ENCODE assay signal across 10 cellular contexts in genomic region chr11:118689503-118689851, GRCh38. TPM values are rescaled to one million over a fixed set of nuclear protein-coding genes. Genes with fewer than 3 reads are reported as not detected.
A peak's percentile ranks its signal among the peaks of the same experiment; 100 is the strongest.
DNase-seq lines count a peak whose midpoint lies in the region; ATAC-seq, FAIRE-seq and TF ChIP-seq lines count a peak whose summit lies in the region.
"Had no signal": no experiment of that assay in that cellular context is flagged by ENCODE, and none has a peak within 500 bp of the region (broad histone marks: within the 10 kb centered on the region; RNA-seq: fewer than 3 reads in every experiment).

No MANE protein-coding gene starts in this region.

- H3K36me3 Mint-ChIP-seq in H9 (ENCODE audit: insufficient read depth in 1 of 3, low read depth in 3 of 3), result peaks cover 0 to 4% (median 0%) of the 10 kb centered on the region in 3 experiments; a peak in 2 of 7 replicates

- peaks cover 36 to 38% of the 10 kb centered on the region in 2 experiments for H3K4me1 Mint-ChIP-seq in H9

- no peak overlapping the region for H3T11ph ChIP-seq in H9 (ENCODE audit: low read length)

- RAD21 ChIA-PET in GM12878 (lab: Charles Lee; ENCODE audit: unreplicated experiment), result interaction anchor here (0.7 to 2.5 kb wide), 15 partner anchors 22 to 649 kb away, joined by 3 to 20 read pairs (median 3); partner anchors contain the start of genes CXCR5, DDX6 and UPK2

- no peak overlapping the region for H2BK15ac ChIP-seq in H9 (ENCODE audit: low read depth, low read length)

- H3K14ac ChIP-seq in H9 (ENCODE audit: insufficient read depth, low read length), result no peak overlapping the region

- no peaks in the 10 kb centered on the region for H3K79me2 ChIP-seq in H9 (ENCODE audit: insufficient read depth, low read length)
- no peaks in the 10 kb centered on the region for H3K79me2 ChIP-seq in GM12878 (ENCODE audit: control insufficient read depth, insufficient read depth, low read length)

- CTCF ChIA-PET in GM12878 (lab: Yijun Ruan, JAX), result interaction anchor here (0.7 to 5.8 kb wide), 46 partner anchors 8 to 1145 kb away, joined by 3 to 68 read pairs (median 4); partner anchors contain the start of genes BCL9L, CXCR5, DDX6 and UPK2

- TF ChIP-seq POLR2A in GM12878 (IDR thresholded peaks at IDR 0.05; ENCODE audit: low read depth, low read length) (no peak), stomach (IDR thresholded peaks at IDR 0.05) (no peak), erythroblast (IDR thresholded peaks at IDR 0.05; ENCODE audit: low read length) (no peak)

- H3K36me3 ChIP-seq in GM12878 (ENCODE audit: control insufficient read depth in 2 of 2, insufficient read depth in 2 of 2, low read length in 1 of 2) (no peaks in the 10 kb centered on the region), iPS-20b (ENCODE audit: insufficient read depth, low read depth, low read length) (no peaks in the 10 kb centered on the region), stomach (no peaks in the 10 kb centered on the region)

- intact Hi-C loops in GM12878 (cut with micrococcal nuclease; ENCODE audit: unreplicated experiment) (no loop called here), stomach (cut with DNase I; ENCODE audit: low total_unique reads) (no loop called here)

- H3K27me3 ChIP-seq in H9 (ENCODE audit: insufficient read depth, low read length), result no peaks in the 10 kb centered on the region
- H3K27me3 ChIP-seq in GM12878 (replicated peaks in 1 of 2; ENCODE audit: control insufficient read depth in 2 of 2, insufficient read depth in 2 of 2, low read length in 1 of 2), result no peaks in the 10 kb centered on the region; a peak in 1 of 4 replicates
- no peaks in the 10 kb centered on the region for H3K27me3 ChIP-seq in iPS-20b (ENCODE audit: insufficient read depth, low read length)
- no peaks in the 10 kb centered on the region for H3K27me3 ChIP-seq in stomach

- H2BK12ac ChIP-seq in H9 (ENCODE audit: insufficient read length, low read depth, low read length), result no peak overlapping the region

- no peaks in the 10 kb centered on the region for H3K79me1 ChIP-seq in H9 (ENCODE audit: insufficient read depth, low read depth, low read length, poor library complexity, severe bottlenecking)

- H3K4me3 Mint-ChIP-seq in H9, result peak overlapping the region; percentile 34 to 47; a peak in 3 of 5 replicates

- TF ChIP-seq CTCF in H9 (conservative IDR thresholded peaks at IDR 0.05) (no peak), GM12878 (IDR thresholded peaks at IDR 0.05 in 2 of 3, conservative IDR thresholded peaks at IDR 0.05 in 1 of 3; ENCODE audit: control insufficient read depth in 2 of 3, extremely low read depth in 1 of 3, insufficient read depth in 1 of 3, low read depth in 3 of 3, low read length in 3 of 3) (no peak), stomach (IDR thresholded peaks at IDR 0.05) (no peak)

- POLR2A ChIA-PET in GM12878 (lab: Charles Lee), result interaction anchor here (0.6 kb wide), 1 partner anchor 101 kb away, joined by 3 read pairs; the partner anchor contains the start of gene DDX6

- no peak overlapping the region for H2BK5ac ChIP-seq in H9 (ENCODE audit: insufficient read length, low read length)

- peaks cover 0 to 1% of the 10 kb centered on the region in 2 experiments; a peak in 1 of 5 replicates for H3K9me3 Mint-ChIP-seq in H9
- H3K9me3 Mint-ChIP-seq: activated CD4-positive, alpha-beta memory T cell treated with anti-CD3 and anti-CD28 coated beads, Interleukin-2, amount 10 ng/mL, durations not matched to agents 7 days and 5 days; nephron had no signal

- peaks cover 3% of the 10 kb centered on the region; the same call in 1 of the 2 replicates for H3K4me1 ChIP-seq in H9 (ENCODE audit: insufficient read depth, low read length)
- peaks cover 30% of the 10 kb centered on the region for H3K4me1 ChIP-seq in GM12878 (ENCODE audit: control insufficient read depth, insufficient read depth, low read length)
- peaks cover 7% of the 10 kb centered on the region; the same call in 1 of the 2 replicates for H3K4me1 ChIP-seq in iPS-20b (ENCODE audit: insufficient read depth, low read length)
- H3K4me1 ChIP-seq in stomach, result peaks cover 6 to 33% (median 19%) of the 10 kb centered on the region in 4 donors

- no CpG with 5 or more reads among the region's 9 CpGs for WGBS in H9 (ENCODE audit: extremely low coverage, insufficient read length, low lambda C conversion rate)
- 11% methylated on average over 9 of the region's 9 CpGs for WGBS in GM12878 (ENCODE audit: insufficient coverage, insufficient replicate concordance, low lambda C conversion rate, missing lambda C conversion rate)
- 12 to 41% (median 14%) methylated on average over 3 to 9 of the region's 9 CpGs for WGBS in stomach, 5 donors

- ATAC-seq in GM12878, result peak; percentile 10
- no peak for ATAC-seq in activated CD4-positive, CD25-positive, alpha-beta regulatory T cell treated with anti-CD3 and anti-CD28 coated beads, Interleukin-2, amount 50 U/mL, for 24 hours

- H3K4me3 ChIP-seq in GM12878 (no peak overlapping the region), iPS-20b (ENCODE audit: low read length) (peak overlapping the region; percentile 71; the same call in 1 of the 2 replicates), stomach (peak overlapping the region; percentile 37 to 51 (median 44))

- no peak overlapping the region for H3K56ac ChIP-seq in H9 (ENCODE audit: insufficient read length, low read depth, low read length)

- H2AFZ ChIP-seq in H9 (ENCODE audit: low read length), result no peak overlapping the region
- H2AFZ ChIP-seq in GM12878 (ENCODE audit: control insufficient read depth, low read depth, low read length), result no peak overlapping the region

- H2BK120ac ChIP-seq in H9 (ENCODE audit: low read depth, low read length, poor library complexity, severe bottlenecking), result no peak overlapping the region

- H3K9me3 ChIP-seq in H9 (ENCODE audit: control insufficient read depth, low read depth, low read length), result no peaks in the 10 kb centered on the region
- peaks cover 5% of the 10 kb centered on the region; the same call in 2 of the 3 replicates for H3K9me3 ChIP-seq in GM12878 (replicated peaks; ENCODE audit: control insufficient read depth, insufficient read depth, low read length)
- H3K9me3 ChIP-seq in iPS-20b (ENCODE audit: insufficient read depth, low read depth, low read length), result no peaks in the 10 kb centered on the region
- H3K9me3 ChIP-seq in stomach, result no peaks in the 10 kb centered on the region

- H3K27ac Mint-ChIP-seq in H9, result no peak overlapping the region
- H3K27ac Mint-ChIP-seq: activated CD4-positive, alpha-beta memory T cell treated with anti-CD3 and anti-CD28 coated beads, Interleukin-2, amount 10 ng/mL, durations not matched to agents 7 days and 5 days had no signal

- SMC1A ChIA-PET in GM12878 (lab: Charles Lee; ENCODE audit: uncharacterized antibody, unreplicated experiment), result interaction anchor here (0.7 to 2.4 kb wide), 15 partner anchors 10 to 246 kb away, joined by 3 to 16 read pairs (median 4); partner anchors contain the start of genes DDX6 and TREH

- DNase-seq in H9, result no peak
- DNase-seq in GM12878 (ENCODE audit: low read depth, low spot score), result no peak
- DNase-seq in stomach, result no peak
- no peak for DNase-seq in H4 (ENCODE audit: low spot score)
- DNase-seq in erythroblast (lab: John Stamatoyannopoulos, UW), result no peak
- DNase-seq in NCI-H1436 (lab: John Stamatoyannopoulos, UW), result no peak

- in situ Hi-C loops in GM12878 (cut with MboI), result no loop called here

- TF ChIP-seq EP300 in GM12878 (IDR thresholded peaks at IDR 0.05; ENCODE audit: borderline replicate concordance in 1 of 2, control insufficient read depth in 1 of 2, low read depth in 2 of 2, low read length in 2 of 2) (no peak), stomach (IDR thresholded peaks at IDR 0.05) (no peak)

- no peak overlapping the region for H3K4ac ChIP-seq in H9 (ENCODE audit: low read depth, low read length)

- no peak for FAIRE-seq in GM12878 (lab: Jason Lieb, UNC)

- H3K9ac ChIP-seq in H9 (ENCODE audit: extremely low read depth, insufficient read length, low read length) (no peak overlapping the region), GM12878 (ENCODE audit: control insufficient read depth, insufficient read depth, low read length) (no peak overlapping the region; the same call in 1 of the 2 replicates), iPS-20b (ENCODE audit: low read depth, low read length) (no peak overlapping the region)

- no peaks in the 10 kb centered on the region; the same call in 1 of the 2 replicates for H3K27me3 Mint-ChIP-seq in H9 (ENCODE audit: low read depth)

- BruUV-seq in GM12878 (replicated peaks; lab: Mats Ljungman, UMichigan), result no TSS peak

- H2BK20ac ChIP-seq in H9 (ENCODE audit: low read depth, low read length, poor library complexity, severe bottlenecking), result no peak overlapping the region

- H3K4me2 ChIP-seq in H9 (ENCODE audit: insufficient read depth, insufficient read length, low read length), result peak overlapping the region; percentile 50
- peak overlapping the region; percentile 99; the same call in 1 of the 2 replicates for H3K4me2 ChIP-seq in GM12878 (ENCODE audit: control insufficient read depth, insufficient read depth)

- H4K91ac ChIP-seq in H9 (ENCODE audit: insufficient read length, low read depth, low read length), result no peak overlapping the region

- no peak overlapping the region for H4K8ac ChIP-seq in H9 (replicated peaks; ENCODE audit: insufficient read length, low read depth, low read length)

- no peaks in the 10 kb centered on the region for H4K20me1 ChIP-seq in H9 (ENCODE audit: control insufficient read depth, insufficient read depth, insufficient read length)
- H4K20me1 ChIP-seq in GM12878 (ENCODE audit: control insufficient read depth, insufficient read depth), result no peaks in the 10 kb centered on the region

- no peak overlapping the region for H3K18ac ChIP-seq in H9 (ENCODE audit: insufficient read length, low read depth, low read length)

- H3K23me2 ChIP-seq in H9 (ENCODE audit: insufficient read length, low read depth, low read length, poor library complexity, severe bottlenecking), result peaks cover 3% of the 10 kb centered on the region

- H3K27ac ChIP-seq in H9 (ENCODE audit: insufficient read length, low read depth, low read length) (no peak overlapping the region), GM12878 (ENCODE audit: control insufficient read depth, insufficient read depth) (no peak overlapping the region), iPS-20b (ENCODE audit: low read length) (no peak overlapping the region), stomach (peak overlapping the region; percentile 52 to 84 (median 71))

- no peak overlapping the region for H4K5ac ChIP-seq in H9 (ENCODE audit: insufficient read length, low read depth, low read length)

- H2AK5ac ChIP-seq in H9 (ENCODE audit: insufficient read length, low read length), result no peak overlapping the region

- H3K23ac ChIP-seq in H9 (ENCODE audit: insufficient read length, low read depth, low read length), result no peak overlapping the region

- no peak for TF ChIP-seq RAD21 in GM12878 (IDR thresholded peaks at IDR 0.05; ENCODE audit: insufficient read depth, low read depth, low read length)

RNA-seq across cellular contexts. Expression of gene TREH, which starts 10.0 kb away (rescaled TPM):
- total RNA-seq in H9 (2021) (not detected in 2 replicates), GM12878 (2014; rRNA removed) (not detected in 2 replicates), GM12878 (2014; rRNA removed; fragmentation: Illumina TruSeq; extraction: Trizol) (not detected in 2 replicates), GM12878 (2021) (not detected in 2 replicates), stomach (under 1 TPM in 1 of 5 donors, not detected in 4; 0.45 TPM)
- not detected in 2 replicates for total RNA-seq in GM12878 (2013; cell fraction: nucleolus; rRNA removed)
- not detected for polyA plus RNA-seq in GM12878 (2011; ENCODE audit: low read depth)
- polyA plus RNA-seq in GM12878 (2011; rRNA removed) (not detected in 2 replicates), GM12878 (2014; fragmentation: Illumina TruSeq; extraction: Trizol) (not detected in 2 replicates), GM12878 (2014; fragmentation: Nextera tagmentation; extraction: Ambion mirVana) (not detected), GM12878 (2014; rRNA removed) (not detected in 2 replicates), GM12878 (2016; fragmentation: Nextera tagmentation; extraction: Ambion mirVana) (not detected), stomach (1 to 10 TPM in 2 of 3 donors, under 1 TPM in 1; 0.76 to 2.2 (median 1.4) TPM)
- polyA plus RNA-seq in GM12878 (2011; cell fraction: cytosol; rRNA removed), result not detected in 2 replicates
- polyA plus RNA-seq in GM12878 (2011; cell fraction: nucleus; rRNA removed), result not detected in 2 replicates
- polyA plus RNA-seq in GM12878 (2012), result not detected in 2 replicates
- polyA minus RNA-seq in GM12878 (2011; rRNA and poly(A)+ RNA removed), result not detected in 2 replicates
- not detected in 2 replicates for polyA minus RNA-seq in GM12878 (2011; cell fraction: cytosol; rRNA and poly(A)+ RNA removed)
- polyA minus RNA-seq in GM12878 (2011; cell fraction: nucleus; rRNA and poly(A)+ RNA removed), result not detected in 2 replicates
- not detected in 2 replicates for total RNA-seq in H4 (2014; rRNA removed; shearing (Covaris generic))
- total RNA-seq: activated CD4-positive, alpha-beta memory T cell treated with anti-CD3 and anti-CD28 coated beads, Interleukin-2, amount 10 ng/mL, durations not matched to agents 7 days and 5 days had no signal

Comparison
In these comparisons a context has a peak if more than half of its experiments do, and no peak if none do; other contexts are left out.
1. H3K27ac ChIP-seq: peak in stomach (5 of 5); none in H9 (single experiment), GM12878 (single experiment) and iPS-20b (single experiment).